ENCODE assay signal across 1 cellular context in genomic region chr3:12484198-12484982, GRCh38.
TF ChIP-seq lines count a peak whose summit lies in the region.

TSEN2 (plus strand) TSS chr3:12484480; CDS start chr3:12489801, 5,321 bp downstream.

TF ChIP-seq in HEK293, 187 proteins besides CTCF, POLR2A, EP300 and RAD21 (continued from another document):
- TF ChIP-seq BCL6B (tag by site-specific recombination; IDR thresholded peaks at IDR 0.05) (no peak), ZNF335 (tag by site-specific recombination; conservative IDR thresholded peaks at IDR 0.05) (peak; percentile 95), ZSCAN30 (tag by site-specific recombination; IDR thresholded peaks at IDR 0.05) (peak; percentile 80), ZNF37A (tag by site-specific recombination; IDR thresholded peaks at IDR 0.05) (no peak), ZNF501 (tag by site-specific recombination; IDR thresholded peaks at IDR 0.05) (peak; percentile 81; the same call in 1 of the 2 replicates), ZXDB (tag by site-specific recombination; IDR thresholded peaks at IDR 0.05) (peak; percentile 82), ZNF184 (tag by site-specific recombination; IDR thresholded peaks at IDR 0.05) (no peak), ZNF341 (tag by site-specific recombination; IDR thresholded peaks at IDR 0.05; ENCODE audit: low read depth) (peak; percentile 44)
- TF ChIP-seq, protein P1, sequence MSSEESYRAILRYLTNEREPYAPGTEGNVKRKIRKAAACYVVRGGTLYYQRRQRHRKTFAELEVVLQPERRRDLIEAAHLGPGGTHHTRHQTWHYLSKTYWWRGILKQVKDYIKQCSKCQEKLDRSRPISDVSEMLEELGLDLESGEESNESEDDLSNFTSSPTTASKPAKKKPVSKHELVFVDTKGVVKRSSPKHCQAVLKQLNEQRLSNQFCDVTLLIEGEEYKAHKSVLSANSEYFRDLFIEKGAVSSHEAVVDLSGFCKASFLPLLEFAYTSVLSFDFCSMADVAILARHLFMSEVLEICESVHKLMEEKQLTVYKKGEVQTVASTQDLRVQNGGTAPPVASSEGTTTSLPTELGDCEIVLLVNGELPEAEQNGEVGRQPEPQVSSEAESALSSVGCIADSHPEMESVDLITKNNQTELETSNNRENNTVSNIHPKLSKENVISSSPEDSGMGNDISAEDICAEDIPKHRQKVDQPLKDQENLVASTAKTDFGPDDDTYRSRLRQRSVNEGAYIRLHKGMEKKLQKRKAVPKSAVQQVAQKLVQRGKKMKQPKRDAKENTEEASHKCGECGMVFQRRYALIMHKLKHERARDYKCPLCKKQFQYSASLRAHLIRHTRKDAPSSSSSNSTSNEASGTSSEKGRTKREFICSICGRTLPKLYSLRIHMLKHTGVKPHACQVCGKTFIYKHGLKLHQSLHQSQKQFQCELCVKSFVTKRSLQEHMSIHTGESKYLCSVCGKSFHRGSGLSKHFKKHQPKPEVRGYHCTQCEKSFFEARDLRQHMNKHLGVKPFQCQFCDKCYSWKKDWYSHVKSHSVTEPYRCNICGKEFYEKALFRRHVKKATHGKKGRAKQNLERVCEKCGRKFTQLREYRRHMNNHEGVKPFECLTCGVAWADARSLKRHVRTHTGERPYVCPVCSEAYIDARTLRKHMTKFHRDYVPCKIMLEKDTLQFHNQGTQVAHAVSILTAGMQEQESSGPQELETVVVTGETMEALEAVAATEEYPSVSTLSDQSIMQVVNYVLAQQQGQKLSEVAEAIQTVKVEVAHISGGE (tag by site-specific recombination; conservative IDR thresholded peaks at IDR 0.05; ENCODE audit: low read depth): no peak
